Comparison of ENCODE assay signal across 20 cellular contexts in the genomic region with DNA sequence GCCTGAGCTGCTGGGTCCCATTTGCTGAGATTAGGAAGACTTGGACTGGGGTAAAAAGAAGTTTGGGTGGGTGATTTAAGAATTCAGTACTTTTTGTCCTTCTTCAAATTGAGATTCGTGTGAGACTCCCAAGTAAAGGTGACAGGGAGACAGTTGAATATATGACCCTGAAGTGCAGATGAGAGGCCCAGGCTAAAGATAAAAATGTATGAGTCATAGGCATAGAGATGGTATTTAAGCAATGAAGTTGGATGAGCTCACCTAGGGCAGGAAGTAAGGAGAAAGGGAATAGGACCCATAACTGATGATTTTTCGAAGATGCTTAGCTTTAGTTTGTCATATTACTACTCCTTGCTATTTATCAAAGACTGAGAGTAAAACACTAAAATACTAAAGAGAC.
DNase-seq lines count a peak whose midpoint lies in the region; ATAC-seq, FAIRE-seq and TF ChIP-seq lines count a peak whose summit lies in the region.
"Had no signal": no experiment of that assay in that cellular context is flagged by ENCODE, and none has a peak within 500 bp of the region (broad histone marks: within the 10 kb centered on the region; RNA-seq: fewer than 3 reads in every experiment).

No MANE protein-coding gene starts in this region.

- TF ChIP-seq CTCF in endothelial cell of umbilical vein (IDR thresholded peaks at IDR 0.05; ENCODE audit: extremely low read depth in 1 of 2, insufficient read depth in 1 of 2, low read depth in 1 of 2, low read length in 2 of 2), result no peak

- no peaks in the 10 kb centered on the region for H3K9me3 Mint-ChIP-seq in effector memory CD8-positive, alpha-beta T cell
- H3K9me3 Mint-ChIP-seq: IgD-negative memory B cell, WTC11 had no signal

- no peak overlapping the region for H3K4me3 Mint-ChIP-seq in effector memory CD8-positive, alpha-beta T cell
- H3K4me3 Mint-ChIP-seq: IgD-negative memory B cell, WTC11 had no signal

- no peak for TF ChIP-seq POLR2A in endothelial cell of umbilical vein (IDR thresholded peaks at IDR 0.05; ENCODE audit: low read depth, low read length)

- no peaks in the 10 kb centered on the region for H3K9me1 ChIP-seq in endothelial cell of umbilical vein (replicated peaks; ENCODE audit: control insufficient read depth, extremely low read depth, insufficient read depth, low read length)

- no peaks in the 10 kb centered on the region for H3K36me3 Mint-ChIP-seq in effector memory CD8-positive, alpha-beta T cell (ENCODE audit: insufficient read depth)
- H3K36me3 Mint-ChIP-seq: IgD-negative memory B cell, WTC11 had no signal

- FAIRE-seq in endothelial cell of umbilical vein (lab: Jason Lieb, UNC) (no peak), urothelium cell line (lab: Jason Lieb, UNC) (no peak)
- FAIRE-seq: astrocyte had no signal

- no peaks in the 10 kb centered on the region for H3K9me3 ChIP-seq in endothelial cell of umbilical vein (replicated peaks; ENCODE audit: control insufficient read depth, insufficient read depth, low read length)
- H3K9me3 ChIP-seq: BE2C, tibial artery had no signal

- ATAC-seq in effector memory CD8-positive, alpha-beta T cell (replicated peaks), result no peak
- ATAC-seq: stimulated activated naive CD8-positive, alpha-beta T cell treated with anti-CD3 and anti-CD28 coated beads, Interleukin-15, Interleukin-2, amounts not matched to agents 100 U/mL and 50 U/mL, for 24 hours; WTC11 had no signal

- H3K4me3 ChIP-seq in endothelial cell of umbilical vein (replicated peaks in 1 of 3; ENCODE audit: insufficient read depth in 1 of 3, low read depth in 1 of 3, low read length in 3 of 3), result no peak overlapping the region
- H3K4me3 ChIP-seq: tibial artery had no signal

- no peak overlapping the region for H3K4me2 ChIP-seq in endothelial cell of umbilical vein (ENCODE audit: insufficient read depth, low read length)

- BruUV-seq in endothelial cell of umbilical vein (replicated peaks; lab: Mats Ljungman, UMichigan), result no TSS peak

- H3K27ac ChIP-seq in endothelial cell of umbilical vein (ENCODE audit: insufficient read depth, low read depth, low read length), result no peak overlapping the region
- H3K27ac ChIP-seq: HL-60, tibial artery had no signal

- H4K20me1 ChIP-seq in endothelial cell of umbilical vein (replicated peaks; ENCODE audit: control insufficient read depth, extremely low read depth, insufficient read depth, low read length), result no peaks in the 10 kb centered on the region

- no peaks in the 10 kb centered on the region for H3K4me1 ChIP-seq in endothelial cell of umbilical vein (ENCODE audit: control insufficient read depth, extremely low read depth, insufficient read depth, low read length)
- H3K4me1 ChIP-seq: BE2C, tibial artery had no signal

- H3K4me1 Mint-ChIP-seq in effector memory CD8-positive, alpha-beta T cell (ENCODE audit: low read depth in 2 of 2), result no peaks in the 10 kb centered on the region

- CTCF ChIA-PET in endothelial cell of umbilical vein (lab: Charles Lee), result no interaction called here

- H2AFZ ChIP-seq in endothelial cell of umbilical vein (ENCODE audit: low read depth, low read length), result no peak overlapping the region

- peaks cover 4 to 7% of the 10 kb centered on the region in 2 donors for H3K27me3 Mint-ChIP-seq in effector memory CD8-positive, alpha-beta T cell
- H3K27me3 Mint-ChIP-seq: IgD-negative memory B cell had no signal

- intact Hi-C loops in endothelial cell of umbilical vein (cut with micrococcal nuclease), result no loop called here

- DNase-seq in ELR (ENCODE audit: low read depth) (peak; percentile 20), OCI-M1 (lab: John Stamatoyannopoulos, UW) (peak; percentile 45), endothelial cell of umbilical vein (ENCODE audit: low read depth, low spot score) (no peak), urothelium cell line (ENCODE audit: low spot score) (peak; percentile 66), midbrain (lab: John Stamatoyannopoulos, UW) (no peak), NCI-H2107 treated with DMSO at 0.1 percent for 48 hours (lab: John Stamatoyannopoulos, UW; ENCODE audit: unreplicated experiment) (no peak)
- DNase-seq in effector memory CD8-positive, alpha-beta T cell, result no peak
- DNase-seq: activated CD4-positive, alpha-beta T cell treated with anti-CD3 and anti-CD28 coated beads, Interleukin-2, amount 50 U/mL, for 48 hours; activated naive CD4-positive, alpha-beta T cell; BE2C; effector memory CD4-positive, alpha-beta T cell; NCI-H1694; NCI-H82; stimulated activated CD4-positive, alpha-beta T cell treated with anti-CD3 and anti-CD28 coated beads, Interleukin-4, amount 100 ng/mL, for 1 hour; stimulated activated naive CD8-positive, alpha-beta T cell treated with anti-CD3 and anti-CD28 coated beads, Interleukin-15, Interleukin-2, amounts not matched to agents 100 U/mL and 50 U/mL, for 24 hours; tibial artery had no signal

- H3K27me3 ChIP-seq in endothelial cell of umbilical vein (ENCODE audit: control insufficient read depth in 2 of 2, insufficient read depth in 2 of 2, low read length in 2 of 2), result no peaks in the 10 kb centered on the region
- H3K27me3 ChIP-seq: tibial artery had no signal

- H3K27ac Mint-ChIP-seq in effector memory CD8-positive, alpha-beta T cell, result no peak overlapping the region
- H3K27ac Mint-ChIP-seq: IgD-negative memory B cell, WTC11 had no signal

- H3K36me3 ChIP-seq in endothelial cell of umbilical vein (ENCODE audit: control insufficient read depth in 2 of 2, extremely low read depth in 1 of 2, insufficient read depth in 2 of 2, low read length in 2 of 2), result no peaks in the 10 kb centered on the region
- H3K36me3 ChIP-seq: BE2C, tibial artery had no signal

- H3K79me2 ChIP-seq in endothelial cell of umbilical vein (ENCODE audit: control insufficient read depth, insufficient read depth, low read length), result no peaks in the 10 kb centered on the region

- no peak overlapping the region for H3K9ac ChIP-seq in endothelial cell of umbilical vein (replicated peaks; ENCODE audit: extremely low read depth, insufficient read depth, low read length)

- POLR2A ChIA-PET in endothelial cell of umbilical vein (lab: Charles Lee), result no interaction called here

- dilution Hi-C loops in endothelial cell of umbilical vein (cut with MboI; ENCODE audit: extremely low pct_ligation_motif_present, low sequenced_read_pairs), result no loop called here

TF ChIP-seq in endothelial cell of umbilical vein, 7 proteins besides CTCF, POLR2A, EP300 and RAD21:
- TF ChIP-seq JUN (IDR thresholded peaks at IDR 0.05; ENCODE audit: borderline replicate concordance, insufficient read depth, insufficient read length, low read depth) (peak; percentile 20), FOS (IDR thresholded peaks at IDR 0.05; ENCODE audit: borderline replicate concordance, insufficient read depth, low read length) (no peak), POLR2AphosphoS5 (IDR thresholded peaks at IDR 0.05; ENCODE audit: insufficient read depth, low read depth, low read length) (no peak)
- TF ChIP-seq, protein P1, sequence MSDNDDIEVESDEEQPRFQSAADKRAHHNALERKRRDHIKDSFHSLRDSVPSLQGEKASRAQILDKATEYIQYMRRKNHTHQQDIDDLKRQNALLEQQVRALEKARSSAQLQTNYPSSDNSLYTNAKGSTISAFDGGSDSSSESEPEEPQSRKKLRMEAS (IDR thresholded peaks at IDR 0.05; ENCODE audit: insufficient read depth, insufficient read length), result no peak
TF ChIP-seq in endothelial cell of umbilical vein: peak in this region for 1.

Comparison
In these comparisons a context has a peak if more than half of its experiments do, and no peak if none do; other contexts are left out.
1. DNase-seq: peak in ELR (single experiment), OCI-M1 (single experiment) and urothelium cell line (single experiment); none in endothelial cell of umbilical vein (single experiment), midbrain (single experiment), NCI-H2107 treated with DMSO at 0.1 percent for 48 hours (single experiment) and effector memory CD8-positive, alpha-beta T cell (0 of 3).